Comparison of ENCODE assay signal across 11 cellular contexts in the genomic region with DNA sequence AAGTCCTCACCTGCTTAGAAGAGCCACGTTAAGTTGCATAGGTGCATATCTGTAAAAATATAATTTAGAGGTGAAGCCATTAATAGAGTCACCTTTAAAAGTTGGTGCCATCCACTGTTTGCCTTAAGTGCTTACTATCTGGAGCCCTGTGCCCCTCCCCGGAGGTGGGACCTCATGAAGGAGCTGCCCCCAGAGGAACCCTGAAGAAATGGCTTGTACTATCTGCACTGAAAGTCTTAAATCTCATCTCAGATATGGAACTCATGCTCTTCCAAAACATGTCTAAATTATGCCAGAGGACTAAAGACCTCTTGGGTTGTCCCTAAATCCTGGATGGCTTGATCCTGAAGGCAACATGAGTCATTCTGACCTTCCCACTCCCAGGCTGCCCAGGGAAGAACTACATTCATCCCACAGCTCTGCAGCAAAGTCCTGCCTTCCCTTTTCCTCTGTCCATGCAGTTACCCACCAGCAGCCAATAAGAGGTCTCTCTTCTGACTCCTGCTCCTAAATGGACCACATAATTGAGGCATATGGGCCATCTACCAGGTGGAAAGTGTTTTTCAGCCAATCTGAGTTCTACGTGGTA.
DNase-seq lines count a peak whose midpoint lies in the region; ATAC-seq, FAIRE-seq and TF ChIP-seq lines count a peak whose summit lies in the region.
"Had no signal": no experiment of that assay in that cellular context is flagged by ENCODE, and none has a peak within 500 bp of the region (broad histone marks: within the 10 kb centered on the region; RNA-seq: fewer than 3 reads in every experiment).

No MANE protein-coding gene starts in this region.

- H3K9ac ChIP-seq in Karpas-422 (ENCODE audit: low read length) = no peak overlapping the region

- DNase-seq in Karpas-422 (peak; percentile 62), NCI-H748 treated with DMSO at 0.1 percent for 48 hours (lab: John Stamatoyannopoulos, UW) (no peak), H4 (ENCODE audit: low spot score) (no peak), pancreas (no peak), NCI-H2171 (lab: John Stamatoyannopoulos, UW) (no peak)
- DNase-seq in activated naive CD8-positive, alpha-beta T cell treated with anti-CD3 and anti-CD28 coated beads, Interleukin-2, amount 50 U/mL, for 24 hours = no peak
- DNase-seq: activated T-cell treated with anti-CD3 and anti-CD28 coated beads, Interleukin-2, amount 50 U/mL, for 4 hours; mammary epithelial cell had no signal

- no peak overlapping the region for H3K4me2 ChIP-seq in DOHH2 (ENCODE audit: low read length)
- no peak overlapping the region for H3K4me2 ChIP-seq in Karpas-422 (ENCODE audit: low read depth, low read length, poor library complexity, severe bottlenecking)

- no peak for ATAC-seq in activated naive CD8-positive, alpha-beta T cell treated with anti-CD3 and anti-CD28 coated beads, Interleukin-2, amount 50 U/mL, for 24 hours
- no peak for ATAC-seq in pancreas
- ATAC-seq: activated T-cell treated with anti-CD3 and anti-CD28 coated beads, Interleukin-2, amount 50 U/mL, for 4 hours had no signal

- H3K27ac ChIP-seq in DOHH2 (ENCODE audit: low read depth, low read length) (no peak overlapping the region), Karpas-422 (ENCODE audit: low read length) (no peak overlapping the region), neutrophil (peak overlapping the region; percentile 2), pancreas (no peak overlapping the region)

- H3K36me3 ChIP-seq in DOHH2 (ENCODE audit: control insufficient read depth, low read length) (peaks cover 26% of the 10 kb centered on the region), Karpas-422 (ENCODE audit: insufficient read depth, low read length) (0 out of 2 replicates have a peak, but pooled peaks cover 8% of the 10 kb centered on the region), neutrophil (peaks cover 88% of the 10 kb centered on the region), pancreas (peaks cover 0 to 26% (median 3%) of the 10 kb centered on the region in 3 donors)

- peak overlapping the region; percentile 5 for H3K27ac Mint-ChIP-seq in activated naive CD8-positive, alpha-beta T cell treated with anti-CD3 and anti-CD28 coated beads, Interleukin-2, amount 50 U/mL, for 24 hours

- H3K27me3 ChIP-seq in DOHH2 (ENCODE audit: control insufficient read depth, low read length) (no peaks in the 10 kb centered on the region), Karpas-422 (ENCODE audit: low read length) (no peaks in the 10 kb centered on the region), neutrophil (no peaks in the 10 kb centered on the region), pancreas (no peaks in the 10 kb centered on the region)

- TF ChIP-seq CTCF in DOHH2 (IDR thresholded peaks at IDR 0.05; ENCODE audit: low read depth, low read length, poor library complexity, severe bottlenecking) = peak; percentile 14
- no peak for TF ChIP-seq CTCF in neutrophil (IDR thresholded peaks at IDR 0.05)
- TF ChIP-seq CTCF in pancreas (IDR thresholded peaks at IDR 0.05) = no peak

- H4K20me1 ChIP-seq in DOHH2 (ENCODE audit: control insufficient read depth, insufficient read depth, low read depth, low read length) (no peaks in the 10 kb centered on the region; the same call in 1 of the 2 replicates), Karpas-422 (ENCODE audit: insufficient read depth, low read depth, low read length) (peaks cover 9% of the 10 kb centered on the region; the same call in 1 of the 2 replicates)

- FAIRE-seq in pancreas (lab: Jason Lieb, UNC) = no peak

- H2AFZ ChIP-seq in Karpas-422 (ENCODE audit: low read length) = no peak overlapping the region

- H3K9me3 ChIP-seq in DOHH2 (ENCODE audit: control insufficient read depth, insufficient read depth, low read length) (no peaks in the 10 kb centered on the region), Karpas-422 (ENCODE audit: low read length) (no peaks in the 10 kb centered on the region), neutrophil (no peaks in the 10 kb centered on the region), pancreas (no peaks in the 10 kb centered on the region)
- H3K9me3 ChIP-seq: HAP-1 had no signal

- no peaks in the 10 kb centered on the region for H3K79me2 ChIP-seq in DOHH2 (ENCODE audit: control insufficient read depth, low read length)
- H3K79me2 ChIP-seq in Karpas-422 (ENCODE audit: low read length) = no peaks in the 10 kb centered on the region

- peaks cover 9% of the 10 kb centered on the region for H3F3A ChIP-seq in DOHH2 (ENCODE audit: control insufficient read depth, insufficient read depth)

- H3K4me3 ChIP-seq in DOHH2 (ENCODE audit: low read length) = no peak overlapping the region
- H3K4me3 ChIP-seq in Karpas-422 (ENCODE audit: low read length) = no peak overlapping the region
- no peak overlapping the region for H3K4me3 ChIP-seq in neutrophil (ENCODE audit: low read depth in 1 of 2, low read length in 1 of 2)
- H3K4me3 ChIP-seq in pancreas = no peak overlapping the region
- H3K4me3 ChIP-seq: HAP-1 had no signal

- H3K27me3 Mint-ChIP-seq in activated naive CD8-positive, alpha-beta T cell treated with anti-CD3 and anti-CD28 coated beads, Interleukin-2, amount 50 U/mL, for 24 hours = no peaks in the 10 kb centered on the region

- intact Hi-C loops in pancreas (cut with DNase I) = no loop called here

- 85 to 96% methylated on average over 3 of the region's 3 CpGs for WGBS in pancreas, 2 donors

- no peaks in the 10 kb centered on the region for H3K9me3 Mint-ChIP-seq in activated naive CD8-positive, alpha-beta T cell treated with anti-CD3 and anti-CD28 coated beads, Interleukin-2, amount 50 U/mL, for 24 hours
- H3K9me3 Mint-ChIP-seq: activated T-cell treated with anti-CD3 and anti-CD28 coated beads, Interleukin-2, amount 50 U/mL, for 4 hours had no signal

- no peak overlapping the region for H3K4me3 Mint-ChIP-seq in activated naive CD8-positive, alpha-beta T cell treated with anti-CD3 and anti-CD28 coated beads, Interleukin-2, amount 50 U/mL, for 24 hours
- H3K4me3 Mint-ChIP-seq: activated T-cell treated with anti-CD3 and anti-CD28 coated beads, Interleukin-2, amount 50 U/mL, for 4 hours had no signal

- no peaks in the 10 kb centered on the region for H3K9me2 ChIP-seq in DOHH2 (replicated peaks; ENCODE audit: control insufficient read depth, low read length)
- no peaks in the 10 kb centered on the region for H3K9me2 ChIP-seq in Karpas-422 (replicated peaks; ENCODE audit: insufficient read depth, low read length)

- H3K36me3 Mint-ChIP-seq in activated naive CD8-positive, alpha-beta T cell treated with anti-CD3 and anti-CD28 coated beads, Interleukin-2, amount 50 U/mL, for 24 hours (ENCODE audit: low read depth) = peaks cover 27% of the 10 kb centered on the region

- H3K4me1 Mint-ChIP-seq in activated naive CD8-positive, alpha-beta T cell treated with anti-CD3 and anti-CD28 coated beads, Interleukin-2, amount 50 U/mL, for 24 hours = peaks cover 50% of the 10 kb centered on the region

- H3K4me1 ChIP-seq in DOHH2 (ENCODE audit: control insufficient read depth, low read length) = peaks cover 17% of the 10 kb centered on the region
- H3K4me1 ChIP-seq in Karpas-422 (ENCODE audit: low read length) = peaks cover 17% of the 10 kb centered on the region
- no peaks in the 10 kb centered on the region for H3K4me1 ChIP-seq in neutrophil (ENCODE audit: control insufficient read depth in 1 of 2, insufficient read depth in 1 of 2, low read depth in 1 of 2, low read length in 1 of 2)
- peaks cover 12 to 20% (median 18%) of the 10 kb centered on the region in 3 donors for H3K4me1 ChIP-seq in pancreas
